Comparison of ENCODE assay signal across 11 cellular contexts in genomic region chr1:162040657-162041056, GRCh38. TPM values are rescaled to one million over a fixed set of nuclear protein-coding genes. Genes with fewer than 3 reads are reported as not detected.
A peak's percentile ranks its signal among the peaks of the same experiment; 100 is the strongest.
DNase-seq lines count a peak whose midpoint lies in the region; ATAC-seq, FAIRE-seq and TF ChIP-seq lines count a peak whose summit lies in the region.
"Had no signal": no experiment of that assay in that cellular context is flagged by ENCODE, and none has a peak within 500 bp of the region (broad histone marks: within the 10 kb centered on the region; RNA-seq: fewer than 3 reads in every experiment).

No MANE protein-coding gene starts in this region.

- no peaks in the 10 kb centered on the region for H3K27me3 ChIP-seq in GM23338 (ENCODE audit: insufficient read depth)
- no peaks in the 10 kb centered on the region for H3K27me3 ChIP-seq in fibroblast of lung (ENCODE audit: control insufficient read depth, insufficient read depth, low read length)
- H3K27me3 ChIP-seq in ascending aorta: no peaks in the 10 kb centered on the region
- H3K27me3 ChIP-seq in thyroid gland: no peaks in the 10 kb centered on the region

- intact Hi-C loops in ascending aorta (cut with DNase I): no loop called here
- intact Hi-C loops in thyroid gland (cut with DNase I): no loop called here

- no peak overlapping the region for H3K4me3 Mint-ChIP-seq in GM23338

- H4K20me1 ChIP-seq in GM23338 (replicated peaks; ENCODE audit: insufficient read depth): no peaks in the 10 kb centered on the region
- H4K20me1 ChIP-seq in fibroblast of lung (ENCODE audit: control insufficient read depth, extremely low read depth, insufficient read depth, low read length): no peaks in the 10 kb centered on the region

- no peaks in the 10 kb centered on the region for H3K36me3 Mint-ChIP-seq in GM23338 (ENCODE audit: low read depth)

- peaks cover 4% of the 10 kb centered on the region; the same call in 2 of the 3 replicates for H3K4me1 Mint-ChIP-seq in GM23338

- no peak for TF ChIP-seq POLR2A in A549 (IDR thresholded peaks at IDR 0.05; ENCODE audit: low read length)
- TF ChIP-seq POLR2A in thyroid gland (IDR thresholded peaks at IDR 0.05): no peak

- FAIRE-seq in A549 (lab: Jason Lieb, UNC): no peak

- no peaks in the 10 kb centered on the region for H3K9me2 ChIP-seq in GM23338 (ENCODE audit: insufficient read depth)

- H3K27ac ChIP-seq in A549 (no peak overlapping the region), GM23338 (ENCODE audit: low read depth) (no peak overlapping the region), RWPE1 (no peak overlapping the region), fibroblast of lung (ENCODE audit: insufficient read depth, low read length) (no peak overlapping the region), ascending aorta (no peak overlapping the region), thyroid gland (no peak overlapping the region)
- H3K27ac ChIP-seq: suprapubic skin had no signal

- H3K79me2 ChIP-seq in GM23338 (replicated peaks; ENCODE audit: insufficient read depth) (no peaks in the 10 kb centered on the region), fibroblast of lung (ENCODE audit: control insufficient read depth, insufficient read depth, low read length) (no peaks in the 10 kb centered on the region)

- TF ChIP-seq CTCF in A549 (IDR thresholded peaks at IDR 0.05) (peak; percentile 28), GM23338 (conservative IDR thresholded peaks at IDR 0.05; ENCODE audit: low read depth in 2 of 2) (peak; percentile 68 to 72), RWPE1 (conservative IDR thresholded peaks at IDR 0.05; ENCODE audit: low read depth) (peak; percentile 20; the same call in 1 of the 2 replicates), fibroblast of lung (conservative IDR thresholded peaks at IDR 0.05 in 1 of 2, IDR thresholded peaks at IDR 0.05 in 1 of 2; ENCODE audit: low read depth in 1 of 2, low read length in 2 of 2) (peak; percentile 56 to 71), ascending aorta (IDR thresholded peaks at IDR 0.05) (no peak), thyroid gland (IDR thresholded peaks at IDR 0.05) (peak in 1 of 6 experiments; percentile 6)

- peak in 1 of 2 experiments; percentile 44 for DNase-seq in A549 (ENCODE audit: low read depth in 1 of 2, low spot score in 1 of 2)
- peak; percentile 63 for DNase-seq in GM23338 (ENCODE audit: low spot score)
- no peak for DNase-seq in RWPE1 (ENCODE audit: low spot score)
- DNase-seq in fibroblast of lung (ENCODE audit: low read depth in 2 of 2): peak; percentile 35 to 58
- no peak for DNase-seq in ascending aorta (ENCODE audit: low spot score in 2 of 2)
- no peak for DNase-seq in thyroid gland
- DNase-seq: DMS79, NCI-H2107 had no signal

- no peaks in the 10 kb centered on the region for H3K9me3 ChIP-seq in A549
- no peaks in the 10 kb centered on the region for H3K9me3 ChIP-seq in fibroblast of lung (ENCODE audit: control insufficient read depth, insufficient read depth, low read depth, low read length)
- no peaks in the 10 kb centered on the region for H3K9me3 ChIP-seq in ascending aorta
- H3K9me3 ChIP-seq in thyroid gland: no peaks in the 10 kb centered on the region
- H3K9me3 ChIP-seq: suprapubic skin had no signal

- TF ChIP-seq RAD21 in A549 (conservative IDR thresholded peaks at IDR 0.05 in 1 of 2, IDR thresholded peaks at IDR 0.05 in 1 of 2): peak in 1 of 2 experiments; percentile 33; a peak in 1 of 5 replicates

- H2AFZ ChIP-seq in GM23338 (peak overlapping the region; percentile 20; the same call in 1 of the 2 replicates), fibroblast of lung (ENCODE audit: low read length) (no peak overlapping the region)

- POLR2A ChIA-PET in A549 (lab: Yijun Ruan, JAX): no interaction called here
- POLR2A ChIA-PET in RWPE1 (lab: Yijun Ruan, JAX; ENCODE audit: low non-redundant PET): no interaction called here

- ATAC-seq in A549: peak in 1 of 2 experiments; percentile 64; a peak in 3 of 6 replicates
- ATAC-seq in GM23338: peak; percentile 75
- no peak for ATAC-seq in GM19452 (IDR thresholded peaks at IDR 0.05; ENCODE audit: unreplicated experiment)
- ATAC-seq in HG03432 (IDR thresholded peaks at IDR 0.05; ENCODE audit: unreplicated experiment): no peak

- no peaks in the 10 kb centered on the region for H3F3A ChIP-seq in GM23338 (replicated peaks; ENCODE audit: low read depth)

- no peak overlapping the region for H3K4me2 ChIP-seq in A549
- H3K4me2 ChIP-seq in GM23338: no peak overlapping the region
- H3K4me2 ChIP-seq in fibroblast of lung (ENCODE audit: extremely low read depth, insufficient read depth, low read length): no peak overlapping the region

- peak overlapping the region; percentile 26; the same call in 1 of the 2 replicates for H3K27ac Mint-ChIP-seq in GM23338

- H3K4me3 ChIP-seq in A549 (no peak overlapping the region), GM23338 (no peak overlapping the region), fibroblast of lung (replicated peaks in 1 of 4; ENCODE audit: control extremely low read depth in 1 of 4, insufficient read depth in 1 of 4, low read depth in 3 of 4, low read length in 4 of 4) (no peak overlapping the region), ascending aorta (no peak overlapping the region), thyroid gland (replicated peaks in 1 of 3) (no peak overlapping the region)
- H3K4me3 ChIP-seq: suprapubic skin had no signal

- CTCF ChIA-PET in A549 (lab: Yijun Ruan, JAX) (interaction anchor here (1.2 to 3.0 kb wide), 3 partner anchors 12 to 248 kb away, joined by 4 to 21 read pairs (median 7); no protein-coding TSS in a partner anchor), RWPE1 (lab: Yijun Ruan, JAX) (no interaction called here)

- no peak for TF ChIP-seq EP300 in A549 (IDR thresholded peaks at IDR 0.05)

- H3K27me3 Mint-ChIP-seq in GM23338 (ENCODE audit: insufficient read depth, low read depth, poor library complexity): no peaks in the 10 kb centered on the region

- H3K4me1 ChIP-seq in A549: no peaks in the 10 kb centered on the region
- H3K4me1 ChIP-seq in GM23338 (ENCODE audit: insufficient read depth): no peaks in the 10 kb centered on the region
- H3K4me1 ChIP-seq in fibroblast of lung (ENCODE audit: control insufficient read depth, extremely low read depth, insufficient read depth, low read length): peaks cover 3% of the 10 kb centered on the region
- H3K4me1 ChIP-seq in ascending aorta: peaks cover 0 to 3% of the 10 kb centered on the region in 2 donors
- no peaks in the 10 kb centered on the region for H3K4me1 ChIP-seq in thyroid gland
- H3K4me1 ChIP-seq: suprapubic skin had no signal

- H3K9ac ChIP-seq in fibroblast of lung (ENCODE audit: insufficient read depth, low read length): no peak overlapping the region

- H3K36me3 ChIP-seq in GM23338 (ENCODE audit: insufficient read depth) (no peaks in the 10 kb centered on the region), fibroblast of lung (ENCODE audit: control insufficient read depth, insufficient read depth, low read length) (no peaks in the 10 kb centered on the region), ascending aorta (no peaks in the 10 kb centered on the region), thyroid gland (no peaks in the 10 kb centered on the region)
- H3K36me3 ChIP-seq: suprapubic skin had no signal

- H3K9me3 Mint-ChIP-seq in GM23338: peaks cover 4% of the 10 kb centered on the region; the same call in 2 of the 3 replicates

TF ChIP-seq in A549, 52 proteins besides CTCF, POLR2A, EP300 and RAD21 (continues in another document):
- TF ChIP-seq USF2 (IDR thresholded peaks at IDR 0.05) (no peak), ZC3H11A (IDR thresholded peaks at IDR 0.05) (no peak)

RNA-seq across cellular contexts. Expression of gene OLFML2B, which starts 17.0 kb away (rescaled TPM):
- 0.10 and 0.21 TPM in 2 replicates for polyA plus RNA-seq in A549 (2011; rRNA removed)
- polyA plus RNA-seq in A549 (2012; cell fraction: cytosol; rRNA removed): 0.16 and 0.17 TPM in 2 replicates
- polyA plus RNA-seq in A549 (2012; cell fraction: nucleus; rRNA removed): 0.51 and 0.54 TPM in 2 replicates
- 0.45 to 0.79 TPM (median 0.75 TPM) in 3 replicates for polyA plus RNA-seq in A549 (2017; fragmentation: RNase III; extraction: RNeasy Plus Mini Kit Qiagen cat#74134 plus additional on column Dnase treatment)
- polyA minus RNA-seq in A549 (2011; rRNA and poly(A)+ RNA removed): 0.39 and 0.41 TPM in 2 replicates
- 3.7 and 4.3 TPM in 2 replicates for total RNA-seq in GM23338 (2014; rRNA removed; shearing (Covaris generic))
- 2.0 and 2.9 TPM in 2 replicates for polyA plus RNA-seq in GM23338 (2016; fragmentation: Nextera tagmentation; extraction: Ambion mirVana)
- total RNA-seq in fibroblast of lung: 3.3 and 5.1 TPM in 2 replicates
- polyA plus RNA-seq in fibroblast of lung: 7.2 and 7.9 TPM in 2 replicates
- polyA plus RNA-seq in fibroblast of lung (2012): 18.9 and 20.4 TPM in 2 replicates
- 27.3 and 30.5 TPM in 2 replicates for polyA minus RNA-seq in fibroblast of lung (ENCODE audit: low replicate concordance)
- total RNA-seq in ascending aorta: 79.7 TPM
- 10 to 100 TPM in 3 of 4 donors, 1 to 10 TPM in 1; 8.0 to 18.4 (median 12.9) TPM for total RNA-seq in thyroid gland

RNA-seq across cellular contexts. Expression of gene NOS1AP, which starts 28.8 kb away (rescaled TPM):
- polyA plus RNA-seq in A549 (2011; rRNA removed): 0.13 and 0.17 TPM in 2 replicates
- 0.13 and 0.31 TPM in 2 replicates for polyA plus RNA-seq in A549 (2012; cell fraction: cytosol; rRNA removed)
- 0.28 and 0.74 TPM in 2 replicates for polyA plus RNA-seq in A549 (2012; cell fraction: nucleus; rRNA removed)
- 0.25 to 0.34 TPM (median 0.25 TPM) in 3 replicates for polyA plus RNA-seq in A549 (2017; fragmentation: RNase III; extraction: RNeasy Plus Mini Kit Qiagen cat#74134 plus additional on column Dnase treatment)
- 0.17 and 0.34 TPM in 2 replicates for polyA minus RNA-seq in A549 (2011; rRNA and poly(A)+ RNA removed)
- 3.5 and 5.8 TPM in 2 replicates for total RNA-seq in GM23338 (2014; rRNA removed; shearing (Covaris generic))
- polyA plus RNA-seq in GM23338 (2016; fragmentation: Nextera tagmentation; extraction: Ambion mirVana): 5.8 and 6.6 TPM in 2 replicates
- under 0.01 and 0.17 TPM in 2 replicates for total RNA-seq in fibroblast of lung
- 0.10 and 0.14 TPM in 2 replicates for polyA plus RNA-seq in fibroblast of lung
- 0.06 and 0.08 TPM in 2 replicates for polyA plus RNA-seq in fibroblast of lung (2012)
- polyA minus RNA-seq in fibroblast of lung (ENCODE audit: low replicate concordance): 0.19 and 0.24 TPM in 2 replicates
- total RNA-seq in ascending aorta: 5.0 TPM
- 1 to 10 TPM in 1 of 4 donors, under 1 TPM in 3; 0.40 to 2.2 (median 0.54) TPM for total RNA-seq in thyroid gland

Comparison
In these comparisons a context has a peak if more than half of its experiments do, and no peak if none do; other contexts are left out.
1. DNase-seq: peak in GM23338 (single experiment) and fibroblast of lung (2 of 2); none in RWPE1 (single experiment), ascending aorta (0 of 2) and thyroid gland (0 of 2).
2. CTCF ChIP-seq: peak in A549 (single experiment), GM23338 (2 of 2), RWPE1 (single experiment) and fibroblast of lung (2 of 2); none in ascending aorta (0 of 3).